ENCODE assay signal across 19 cellular contexts in genomic region chr2:121796239-121796638, GRCh38.
A peak's percentile ranks its signal among the peaks of the same experiment; 100 is the strongest.
DNase-seq lines count a peak whose midpoint lies in the region; ATAC-seq lines count a peak whose summit lies in the region.
"Had no signal": no experiment of that assay in that cellular context is flagged by ENCODE, and none has a peak within 500 bp of the region (broad histone marks: within the 10 kb centered on the region; RNA-seq: fewer than 3 reads in every experiment).

No MANE protein-coding gene starts in this region.

- DNase-seq in kidney tubule cell (ENCODE audit: low spot score) (peak; percentile 30), COR-L47 (lab: John Stamatoyannopoulos, UW) (no peak), T1000 (lab: John Stamatoyannopoulos, UW) (no peak), HUDEP-2 (lab: John Stamatoyannopoulos, UW; ENCODE audit: unreplicated experiment in 76 of 76) (no peak)
- DNase-seq: activated CD4-positive, alpha-beta T cell treated with anti-CD3 and anti-CD28 coated beads, Interleukin-2, amount 10 ng/mL, durations not matched to agents 7 days and 5 days; activated effector memory CD4-positive, alpha-beta T cell treated with Interleukin-2 at 50 U/mL for 16 hours; effector CD8-positive, alpha-beta T cell; GOT3; hippocampal formation; NCI-H187 treated with DMSO at 0.1 percent for 48 hours; NCI-H226; Peyer's patch; stimulated activated CD4-positive, alpha-beta T cell treated with anti-CD3 and anti-CD28 coated beads, Interleukin-4, amount 100 ng/mL, for 4 hours; stomach; transverse colon had no signal

- ATAC-seq in GM19025 (IDR thresholded peaks at IDR 0.05; ENCODE audit: low read depth, unreplicated experiment) (peak; percentile 93), GM21515 (IDR thresholded peaks at IDR 0.05; ENCODE audit: unreplicated experiment) (peak; percentile 66), HG03135 (IDR thresholded peaks at IDR 0.05; ENCODE audit: unreplicated experiment) (peak; percentile 94)
- ATAC-seq: esophagus mucosa had no signal
